2 cellular contexts compared by ENCODE assay signal in the genomic region with DNA sequence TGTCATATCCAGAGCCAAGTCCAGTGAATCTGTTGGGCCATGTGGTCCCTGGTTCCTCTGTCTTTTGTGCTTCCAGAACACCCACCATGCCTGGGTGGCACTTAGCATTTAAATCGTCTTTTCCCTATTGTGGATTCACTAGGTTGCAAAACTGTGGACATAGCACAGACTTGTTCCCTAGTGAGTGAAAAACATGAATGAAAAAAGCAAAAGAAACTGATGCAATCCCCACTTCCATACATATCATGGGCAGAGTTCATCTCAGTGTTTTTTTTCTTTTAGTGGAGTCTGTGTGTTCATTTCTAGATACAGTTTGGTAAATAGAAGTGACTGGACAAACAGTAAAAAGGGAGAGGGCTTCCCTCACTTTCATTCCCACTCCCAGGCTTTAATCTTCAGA.
TF ChIP-seq lines count a peak whose summit lies in the region.

No MANE protein-coding gene starts in this region.

TF ChIP-seq in IMR-90, 13 proteins besides CTCF, POLR2A, EP300 and RAD21:
- TF ChIP-seq RFX5 (IDR thresholded peaks at IDR 0.05; ENCODE audit: low read depth, low read length) (no peak), FOS (IDR thresholded peaks at IDR 0.05; ENCODE audit: low read depth, low read length) (no peak)

TF ChIP-seq in H1, 55 proteins besides CTCF, POLR2A, EP300 and RAD21:
- TF ChIP-seq SIRT6 (IDR thresholded peaks at IDR 0.05; ENCODE audit: low read length) (no peak), BACH1 (IDR thresholded peaks at IDR 0.05; ENCODE audit: low read length) (no peak), RFX5 (IDR thresholded peaks at IDR 0.05; ENCODE audit: borderline replicate concordance, low read depth, low read length) (no peak), KDM1A (IDR thresholded peaks at IDR 0.05; ENCODE audit: borderline replicate concordance, low read length) (no peak), SP2 (IDR thresholded peaks at IDR 0.05; ENCODE audit: low read length) (no peak)
